Comparison of ENCODE assay signal across 15 cellular contexts in genomic region chr7:139769066-139769465, GRCh38. TPM values are rescaled to one million over a fixed set of nuclear protein-coding genes. Genes with fewer than 3 reads are reported as not detected.
DNase-seq lines count a peak whose midpoint lies in the region; ATAC-seq and TF ChIP-seq lines count a peak whose summit lies in the region.
"Had no signal": no experiment of that assay in that cellular context is flagged by ENCODE, and none has a peak within 500 bp of the region (broad histone marks: within the 10 kb centered on the region; RNA-seq: fewer than 3 reads in every experiment).

No MANE protein-coding gene starts in this region.

- H3K27ac ChIP-seq in KMS-11 (peak overlapping the region; percentile 49; the same call in 1 of the 2 replicates), tibial artery (no peak overlapping the region)
- H3K27ac ChIP-seq: body of pancreas, RWPE1 had no signal

- H3K9ac ChIP-seq in KMS-11, result no peak overlapping the region

- H3K36me3 Mint-ChIP-seq in activated T-cell treated with anti-CD3 and anti-CD28 coated beads, Interleukin-2, amount 50 U/mL, for 4 hours (ENCODE audit: insufficient read depth), result peaks cover 17% of the 10 kb centered on the region
- peaks cover 2% of the 10 kb centered on the region for H3K36me3 Mint-ChIP-seq in central memory CD8-positive, alpha-beta T cell (ENCODE audit: insufficient read depth)
- H3K36me3 Mint-ChIP-seq in progenitor cell of endocrine pancreas (ENCODE audit: insufficient read depth), result peaks cover 11% of the 10 kb centered on the region

- H3K79me2 ChIP-seq in KMS-11 (ENCODE audit: insufficient read depth, low read depth), result peaks cover 91% of the 10 kb centered on the region

- no peak overlapping the region for H3K4me3 ChIP-seq in KMS-11 (IDR thresholded peaks at IDR 0.05; ENCODE audit: insufficient read depth, low read depth, low read length)
- no peak overlapping the region for H3K4me3 ChIP-seq in tibial artery
- H3K4me3 ChIP-seq: body of pancreas, heart right ventricle, smooth muscle cell had no signal

- no peak overlapping the region for H3K27ac Mint-ChIP-seq in central memory CD8-positive, alpha-beta T cell (ENCODE audit: low read depth)
- peak overlapping the region; percentile 28 for H3K27ac Mint-ChIP-seq in progenitor cell of endocrine pancreas

- intact Hi-C loops in tibial artery (cut with DNase I; ENCODE audit: low total_unique reads), result no loop called here

- peak overlapping the region; percentile 52; the same call in 1 of the 2 replicates for H3K4me2 ChIP-seq in KMS-11
- H3K4me2 ChIP-seq: smooth muscle cell had no signal

- DNase-seq in activated T-cell treated with anti-CD3 and anti-CD28 coated beads, Interleukin-2, amount 50 U/mL, for 4 hours, result no peak
- DNase-seq in activated T-cell treated with anti-CD3 and anti-CD28 coated beads for 4 hours (no peak), progenitor cell of endocrine pancreas (ENCODE audit: low spot score, unreplicated experiment) (no peak), tibial artery (no peak)
- DNase-seq in central memory CD8-positive, alpha-beta T cell (ENCODE audit: low spot score in 2 of 2), result no peak
- DNase-seq: body of pancreas, heart right ventricle, KBM-7, NCI-H1105, SW 1271 had no signal

- no peak for TF ChIP-seq CTCF in KMS-11 (conservative IDR thresholded peaks at IDR 0.05; ENCODE audit: low read depth, low read length)
- TF ChIP-seq CTCF in progenitor cell of endocrine pancreas (IDR thresholded peaks at IDR 0.05; ENCODE audit: unreplicated experiment), result no peak
- no peak for TF ChIP-seq CTCF in tibial artery (IDR thresholded peaks at IDR 0.05)

- no peaks in the 10 kb centered on the region for H3K27me3 Mint-ChIP-seq in activated T-cell treated with anti-CD3 and anti-CD28 coated beads, Interleukin-2, amount 50 U/mL, for 4 hours (ENCODE audit: low read depth)
- H3K27me3 Mint-ChIP-seq in central memory CD8-positive, alpha-beta T cell, result no peaks in the 10 kb centered on the region
- no peaks in the 10 kb centered on the region for H3K27me3 Mint-ChIP-seq in progenitor cell of endocrine pancreas

- ATAC-seq in activated T-cell treated with anti-CD3 and anti-CD28 coated beads, Interleukin-2, amount 50 U/mL, for 4 hours, result no peak
- ATAC-seq in central memory CD8-positive, alpha-beta T cell (replicated peaks; ENCODE audit: extremely low read depth, poor library complexity, severe bottlenecking), result no peak
- ATAC-seq in HG03457 (IDR thresholded peaks at IDR 0.05; ENCODE audit: unreplicated experiment) (no peak), GM21381 (IDR thresholded peaks at IDR 0.05; ENCODE audit: unreplicated experiment) (no peak)
- ATAC-seq: body of pancreas had no signal

- H3K27me3 ChIP-seq in KMS-11 (ENCODE audit: insufficient read depth, low read depth) (no peaks in the 10 kb centered on the region), tibial artery (no peaks in the 10 kb centered on the region)
- H3K27me3 ChIP-seq: body of pancreas, heart right ventricle had no signal

- H2AFZ ChIP-seq in KMS-11 (ENCODE audit: low read depth), result no peak overlapping the region

- peak overlapping the region; percentile 21 for H3K4me3 Mint-ChIP-seq in activated T-cell treated with anti-CD3 and anti-CD28 coated beads, Interleukin-2, amount 50 U/mL, for 4 hours
- H3K4me3 Mint-ChIP-seq in central memory CD8-positive, alpha-beta T cell, result peak overlapping the region; percentile 3
- no peak overlapping the region for H3K4me3 Mint-ChIP-seq in progenitor cell of endocrine pancreas (ENCODE audit: low read depth)

- H3K9me3 ChIP-seq in tibial artery, result no peaks in the 10 kb centered on the region
- H3K9me3 ChIP-seq: body of pancreas, heart right ventricle had no signal

- peaks cover 75% of the 10 kb centered on the region for H3K4me1 ChIP-seq in KMS-11 (ENCODE audit: low read depth, poor library complexity, severe bottlenecking)
- H3K4me1 ChIP-seq in tibial artery, result peaks cover 0 to 87% (median 25%) of the 10 kb centered on the region in 4 donors

- H4K20me1 ChIP-seq in KMS-11 (ENCODE audit: insufficient read depth), result peaks cover 23% of the 10 kb centered on the region; the same call in 1 of the 2 replicates

- H3K36me3 ChIP-seq in KMS-11 (ENCODE audit: insufficient read depth), result no peaks in the 10 kb centered on the region; the same call in 1 of the 2 replicates
- peaks cover 0 to 16% (median 0%) of the 10 kb centered on the region in 3 donors for H3K36me3 ChIP-seq in tibial artery

- peaks cover 84% of the 10 kb centered on the region for H3K4me1 Mint-ChIP-seq in activated T-cell treated with anti-CD3 and anti-CD28 coated beads, Interleukin-2, amount 50 U/mL, for 4 hours (ENCODE audit: low read depth)
- H3K4me1 Mint-ChIP-seq in central memory CD8-positive, alpha-beta T cell, result peaks cover 30% of the 10 kb centered on the region
- peaks cover 49% of the 10 kb centered on the region for H3K4me1 Mint-ChIP-seq in progenitor cell of endocrine pancreas (ENCODE audit: low read depth)

- H3K9me3 Mint-ChIP-seq in activated T-cell treated with anti-CD3 and anti-CD28 coated beads, Interleukin-2, amount 50 U/mL, for 4 hours, result no peaks in the 10 kb centered on the region
- H3K9me3 Mint-ChIP-seq in central memory CD8-positive, alpha-beta T cell, result no peaks in the 10 kb centered on the region
- no peaks in the 10 kb centered on the region for H3K9me3 Mint-ChIP-seq in progenitor cell of endocrine pancreas (ENCODE audit: low read depth)

RNA-seq across cellular contexts. Expression of gene HIPK2, which starts 8.7 kb away (rescaled TPM):
- 10 to 100 TPM; 20.3 to 26.8 (median 26.1) TPM for total RNA-seq in activated T-cell treated with anti-CD3 and anti-CD28 coated beads, Interleukin-2, amount 50 U/mL, for 4 hours
- total RNA-seq in progenitor cell of endocrine pancreas, result 136 and 146 TPM in 2 replicates

RNA-seq across cellular contexts. Expression of gene TBXAS1, which starts 60.0 kb away (rescaled TPM):
- 1 to 10 TPM; 1.7 to 4.1 (median 4.0) TPM for total RNA-seq in activated T-cell treated with anti-CD3 and anti-CD28 coated beads, Interleukin-2, amount 50 U/mL, for 4 hours
- 10.4 and 12.5 TPM in 2 replicates for total RNA-seq in progenitor cell of endocrine pancreas
- total RNA-seq: smooth muscle cell had no signal
